In genomic region chr7:36659638-36660341, GRCh38 we compare ENCODE assay signal across 2 cellular contexts.
TF ChIP-seq lines count a peak whose summit lies in the region.

No MANE protein-coding gene starts in this region.

TF ChIP-seq in HCT116, 20 proteins besides CTCF, POLR2A, EP300 and RAD21:
- TF ChIP-seq FOSL1 (IDR thresholded peaks at IDR 0.05; ENCODE audit: low read depth), result no peak
- TF ChIP-seq JUND (IDR thresholded peaks at IDR 0.05), result no peak
- no peak for TF ChIP-seq ELF1 (IDR thresholded peaks at IDR 0.05; ENCODE audit: borderline replicate concordance, low read depth)
- TF ChIP-seq YY1 (IDR thresholded peaks at IDR 0.05; ENCODE audit: extremely low read depth, insufficient replicate concordance, low read depth, low read length), result no peak
- TF ChIP-seq EZH2 (IDR thresholded peaks at IDR 0.05), result no peak
- TF ChIP-seq EGR1 (IDR thresholded peaks at IDR 0.05; ENCODE audit: low read depth), result no peak
- TF ChIP-seq CEBPB (IDR thresholded peaks at IDR 0.05; ENCODE audit: low read depth), result no peak
- TF ChIP-seq CBX3 (IDR thresholded peaks at IDR 0.05; ENCODE audit: low read depth), result no peak
- TF ChIP-seq ZNF274 (IDR thresholded peaks at IDR 0.05; ENCODE audit: low read depth, low read length), result no peak
- TF ChIP-seq ZFX (IDR thresholded peaks at IDR 0.05), result no peak
- TF ChIP-seq POLR2AphosphoS5 (IDR thresholded peaks at IDR 0.05; ENCODE audit: low read depth, low read length), result no peak
- TF ChIP-seq SP1 (IDR thresholded peaks at IDR 0.05; ENCODE audit: low read depth), result no peak
- TF ChIP-seq, protein P1, sequence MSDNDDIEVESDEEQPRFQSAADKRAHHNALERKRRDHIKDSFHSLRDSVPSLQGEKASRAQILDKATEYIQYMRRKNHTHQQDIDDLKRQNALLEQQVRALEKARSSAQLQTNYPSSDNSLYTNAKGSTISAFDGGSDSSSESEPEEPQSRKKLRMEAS (IDR thresholded peaks at IDR 0.05), result no peak
- TF ChIP-seq SIN3A (IDR thresholded peaks at IDR 0.05; ENCODE audit: low read depth), result no peak
- TF ChIP-seq SRF (IDR thresholded peaks at IDR 0.05; ENCODE audit: low read depth), result no peak
- no peak for TF ChIP-seq ATF3 (IDR thresholded peaks at IDR 0.05)
- TF ChIP-seq, protein P2, sequence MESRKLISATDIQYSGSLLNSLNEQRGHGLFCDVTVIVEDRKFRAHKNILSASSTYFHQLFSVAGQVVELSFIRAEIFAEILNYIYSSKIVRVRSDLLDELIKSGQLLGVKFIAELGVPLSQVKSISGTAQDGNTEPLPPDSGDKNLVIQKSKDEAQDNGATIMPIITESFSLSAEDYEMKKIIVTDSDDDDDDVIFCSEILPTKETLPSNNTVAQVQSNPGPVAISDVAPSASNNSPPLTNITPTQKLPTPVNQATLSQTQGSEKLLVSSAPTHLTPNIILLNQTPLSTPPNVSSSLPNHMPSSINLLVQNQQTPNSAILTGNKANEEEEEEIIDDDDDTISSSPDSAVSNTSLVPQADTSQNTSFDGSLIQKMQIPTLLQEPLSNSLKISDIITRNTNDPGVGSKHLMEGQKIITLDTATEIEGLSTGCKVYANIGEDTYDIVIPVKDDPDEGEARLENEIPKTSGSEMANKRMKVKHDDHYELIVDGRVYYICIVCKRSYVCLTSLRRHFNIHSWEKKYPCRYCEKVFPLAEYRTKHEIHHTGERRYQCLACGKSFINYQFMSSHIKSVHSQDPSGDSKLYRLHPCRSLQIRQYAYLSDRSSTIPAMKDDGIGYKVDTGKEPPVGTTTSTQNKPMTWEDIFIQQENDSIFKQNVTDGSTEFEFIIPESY (IDR thresholded peaks at IDR 0.05; ENCODE audit: extremely low read depth, insufficient replicate concordance, low read length), result no peak
- no peak for TF ChIP-seq EZH2phosphoT487 (IDR thresholded peaks at IDR 0.05; ENCODE audit: borderline replicate concordance)
- TF ChIP-seq, protein P3, sequence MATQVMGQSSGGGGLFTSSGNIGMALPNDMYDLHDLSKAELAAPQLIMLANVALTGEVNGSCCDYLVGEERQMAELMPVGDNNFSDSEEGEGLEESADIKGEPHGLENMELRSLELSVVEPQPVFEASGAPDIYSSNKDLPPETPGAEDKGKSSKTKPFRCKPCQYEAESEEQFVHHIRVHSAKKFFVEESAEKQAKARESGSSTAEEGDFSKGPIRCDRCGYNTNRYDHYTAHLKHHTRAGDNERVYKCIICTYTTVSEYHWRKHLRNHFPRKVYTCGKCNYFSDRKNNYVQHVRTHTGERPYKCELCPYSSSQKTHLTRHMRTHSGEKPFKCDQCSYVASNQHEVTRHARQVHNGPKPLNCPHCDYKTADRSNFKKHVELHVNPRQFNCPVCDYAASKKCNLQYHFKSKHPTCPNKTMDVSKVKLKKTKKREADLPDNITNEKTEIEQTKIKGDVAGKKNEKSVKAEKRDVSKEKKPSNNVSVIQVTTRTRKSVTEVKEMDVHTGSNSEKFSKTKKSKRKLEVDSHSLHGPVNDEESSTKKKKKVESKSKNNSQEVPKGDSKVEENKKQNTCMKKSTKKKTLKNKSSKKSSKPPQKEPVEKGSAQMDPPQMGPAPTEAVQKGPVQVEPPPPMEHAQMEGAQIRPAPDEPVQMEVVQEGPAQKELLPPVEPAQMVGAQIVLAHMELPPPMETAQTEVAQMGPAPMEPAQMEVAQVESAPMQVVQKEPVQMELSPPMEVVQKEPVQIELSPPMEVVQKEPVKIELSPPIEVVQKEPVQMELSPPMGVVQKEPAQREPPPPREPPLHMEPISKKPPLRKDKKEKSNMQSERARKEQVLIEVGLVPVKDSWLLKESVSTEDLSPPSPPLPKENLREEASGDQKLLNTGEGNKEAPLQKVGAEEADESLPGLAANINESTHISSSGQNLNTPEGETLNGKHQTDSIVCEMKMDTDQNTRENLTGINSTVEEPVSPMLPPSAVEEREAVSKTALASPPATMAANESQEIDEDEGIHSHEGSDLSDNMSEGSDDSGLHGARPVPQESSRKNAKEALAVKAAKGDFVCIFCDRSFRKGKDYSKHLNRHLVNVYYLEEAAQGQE (IDR thresholded peaks at IDR 0.05; ENCODE audit: low read depth), result no peak

TF ChIP-seq in liver, 16 proteins besides CTCF, POLR2A, EP300 and RAD21:
- TF ChIP-seq YY1 (IDR thresholded peaks at IDR 0.05), result peak; percentile 38
- no peak for TF ChIP-seq ATF3 (IDR thresholded peaks at IDR 0.05)
- no peak for TF ChIP-seq FOXA1 (IDR thresholded peaks at IDR 0.05)
- no peak for TF ChIP-seq RXRA (IDR thresholded peaks at IDR 0.05)
- no peak for TF ChIP-seq HNF4G (IDR thresholded peaks at IDR 0.05)
- TF ChIP-seq HNF4A (conservative IDR thresholded peaks at IDR 0.05), result no peak
- TF ChIP-seq TAF1 (conservative IDR thresholded peaks at IDR 0.05), result no peak
- no peak for TF ChIP-seq EGR1 (IDR thresholded peaks at IDR 0.05; ENCODE audit: low read depth in 2 of 2)
- TF ChIP-seq, protein P3 (IDR thresholded peaks at IDR 0.05), result no peak
- TF ChIP-seq, protein P1 (IDR thresholded peaks at IDR 0.05), result no peak
- TF ChIP-seq, protein P2 (IDR thresholded peaks at IDR 0.05), result no peak
- peak; percentile 69 for TF ChIP-seq NR2F2 (IDR thresholded peaks at IDR 0.05)
- no peak for TF ChIP-seq GABPA (IDR thresholded peaks at IDR 0.05 in 1 of 2, conservative IDR thresholded peaks at IDR 0.05 in 1 of 2)
- no peak for TF ChIP-seq FOXA2 (IDR thresholded peaks at IDR 0.05)
